8 cellular contexts compared by ENCODE assay signal in the genomic region with DNA sequence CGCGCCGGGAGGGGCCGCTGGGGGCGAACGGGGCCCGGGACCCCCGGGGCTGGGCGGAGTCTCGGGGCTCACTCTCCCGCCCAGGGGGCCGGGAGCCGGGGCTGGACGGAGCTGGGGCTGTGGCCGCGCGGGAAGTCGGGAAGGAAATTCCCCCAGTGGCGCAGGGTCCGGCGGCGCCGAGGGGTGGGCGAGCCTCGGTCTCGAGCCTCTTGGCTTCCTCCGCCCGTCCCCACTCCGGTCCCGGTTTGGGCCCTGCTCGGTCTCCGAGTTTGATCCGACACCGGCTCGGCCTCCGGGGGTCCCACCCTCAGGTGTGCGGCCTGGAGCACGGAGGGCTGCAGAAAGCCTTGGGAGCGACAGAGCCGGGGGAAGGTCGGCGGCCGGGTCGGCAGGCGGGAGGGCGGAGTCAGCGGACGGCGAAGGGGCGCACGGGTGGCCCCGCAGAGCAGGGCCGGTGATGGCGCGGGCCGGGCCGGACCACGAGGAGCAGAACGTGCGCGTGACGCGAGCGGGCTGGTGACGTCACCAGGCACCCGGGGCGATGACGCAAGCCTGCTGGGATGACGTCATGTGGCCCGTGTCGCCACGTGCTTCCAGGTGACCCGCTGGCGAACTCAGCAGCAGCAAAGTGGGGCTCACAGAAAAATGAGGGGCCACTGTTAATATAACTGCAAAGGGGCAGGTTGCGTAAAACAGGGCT. TPM values are rescaled to one million over a fixed set of nuclear protein-coding genes. Genes with fewer than 3 reads are reported as not detected.
DNase-seq lines count a peak whose midpoint lies in the region; ATAC-seq and TF ChIP-seq lines count a peak whose summit lies in the region.

No MANE protein-coding gene starts in this region.

- H3K4me1 ChIP-seq in cardiac muscle cell (ENCODE audit: low read depth), result peaks cover 19% of the 10 kb centered on the region

- peak overlapping the region; percentile 99 for H3K27ac ChIP-seq in cardiac muscle cell

- no peaks in the 10 kb centered on the region for H3K36me3 ChIP-seq in cardiac muscle cell

- H3K4me3 Mint-ChIP-seq in Calu3 (ENCODE audit: low read depth, unreplicated experiment), result peak overlapping the region; percentile 79
- H3K4me3 Mint-ChIP-seq in activated naive CD8-positive, alpha-beta T cell treated with anti-CD3 and anti-CD28 coated beads, Interleukin-2, amount 50 U/mL, for 24 hours, result peak overlapping the region; percentile 74

- peaks cover 19% of the 10 kb centered on the region for H3K4me1 Mint-ChIP-seq in Calu3 (ENCODE audit: low read depth, unreplicated experiment)
- H3K4me1 Mint-ChIP-seq in activated naive CD8-positive, alpha-beta T cell treated with anti-CD3 and anti-CD28 coated beads, Interleukin-2, amount 50 U/mL, for 24 hours, result peaks cover 18% of the 10 kb centered on the region

- no TSS peak for BruUV-seq in Calu3 (replicated peaks; lab: Mats Ljungman, UMichigan)

- H3K27me3 ChIP-seq in cardiac muscle cell, result peaks cover 37% of the 10 kb centered on the region

- H3K27ac Mint-ChIP-seq in Calu3 (ENCODE audit: unreplicated experiment), result peak overlapping the region; percentile 95
- H3K27ac Mint-ChIP-seq in activated naive CD8-positive, alpha-beta T cell treated with anti-CD3 and anti-CD28 coated beads, Interleukin-2, amount 50 U/mL, for 24 hours, result peak overlapping the region; percentile 70

- peak overlapping the region; percentile 39 for H3K4me3 ChIP-seq in cardiac muscle cell

- peaks cover 66% of the 10 kb centered on the region for H3K36me3 Mint-ChIP-seq in Calu3 (ENCODE audit: insufficient read depth, unreplicated experiment)
- no peaks in the 10 kb centered on the region for H3K36me3 Mint-ChIP-seq in activated naive CD8-positive, alpha-beta T cell treated with anti-CD3 and anti-CD28 coated beads, Interleukin-2, amount 50 U/mL, for 24 hours (ENCODE audit: low read depth)

- TF ChIP-seq CTCF in Calu3 (IDR thresholded peaks at IDR 0.05; ENCODE audit: unreplicated experiment) (no peak), cardiac muscle cell (IDR thresholded peaks at IDR 0.05; ENCODE audit: low read depth, low read length) (no peak)

- ATAC-seq in HG02759 (IDR thresholded peaks at IDR 0.05; ENCODE audit: unreplicated experiment) (peak; percentile 32), GM21528 (IDR thresholded peaks at IDR 0.05; ENCODE audit: low FRiP score, unreplicated experiment) (no peak)
- ATAC-seq in activated naive CD8-positive, alpha-beta T cell treated with anti-CD3 and anti-CD28 coated beads, Interleukin-2, amount 50 U/mL, for 24 hours, result peak; percentile 10

- no peaks in the 10 kb centered on the region for H3K9me3 ChIP-seq in cardiac muscle cell (ENCODE audit: low read depth)

- H3K27me3 Mint-ChIP-seq in Calu3 (ENCODE audit: unreplicated experiment), result no peaks in the 10 kb centered on the region
- peaks cover 48% of the 10 kb centered on the region for H3K27me3 Mint-ChIP-seq in activated naive CD8-positive, alpha-beta T cell treated with anti-CD3 and anti-CD28 coated beads, Interleukin-2, amount 50 U/mL, for 24 hours

- peak; percentile 88 for DNase-seq in Calu3
- peak; percentile 83 for DNase-seq in SK-N-DZ (ENCODE audit: low spot score)
- peak; percentile 81 for DNase-seq in activated naive CD8-positive, alpha-beta T cell treated with anti-CD3 and anti-CD28 coated beads, Interleukin-2, amount 50 U/mL, for 24 hours
- peak; percentile 88 to 91 for DNase-seq in cardiac muscle cell (ENCODE audit: low read depth in 1 of 2, low spot score in 1 of 2)
- DNase-seq in posterior vena cava (ENCODE audit: low spot score), result peak; percentile 94
- DNase-seq in NCI-H187 treated with DMSO at 0.1 percent for 48 hours (lab: John Stamatoyannopoulos, UW), result no peak

- H3K9me3 Mint-ChIP-seq in Calu3 (ENCODE audit: low read depth, unreplicated experiment), result no peaks in the 10 kb centered on the region
- no peaks in the 10 kb centered on the region for H3K9me3 Mint-ChIP-seq in activated naive CD8-positive, alpha-beta T cell treated with anti-CD3 and anti-CD28 coated beads, Interleukin-2, amount 50 U/mL, for 24 hours

- CTCF ChIA-PET in Calu3 (lab: Charles Lee), result no interaction called here

- intact Hi-C loops in Calu3 (cut with micrococcal nuclease; ENCODE audit: unreplicated experiment), result no loop called here
- intact Hi-C loops in posterior vena cava (cut with DNase I), result no loop called here

RNA-seq across cellular contexts. Expression of a gene that starts 0.6 kb away (rescaled TPM):
- 35.5 and 51.3 TPM in 2 replicates for total RNA-seq in Calu3 (2022)
- 127 and 154 TPM in 2 replicates for polyA plus RNA-seq in SK-N-DZ (2014; cell fraction: cytosol; rRNA removed)
- 611 and 684 TPM in 2 replicates for polyA plus RNA-seq in SK-N-DZ (2014; cell fraction: nucleus; rRNA removed)
- total RNA-seq in cardiac muscle cell, result 54.4 and 89.4 TPM in 2 replicates
- 45.7 and 83.6 TPM in 2 replicates for polyA plus RNA-seq in cardiac muscle cell
- 10 to 100 TPM; 53.5 to 54.4 TPM for total RNA-seq in posterior vena cava

RNA-seq across cellular contexts. Expression of a gene that starts 12.8 kb away (rescaled TPM):
- 165 and 522 TPM in 2 replicates for total RNA-seq in Calu3 (2022)
- polyA plus RNA-seq in SK-N-DZ (2014; cell fraction: cytosol; rRNA removed), result 27.4 and 30.6 TPM in 2 replicates
- 15.3 and 17.6 TPM in 2 replicates for polyA plus RNA-seq in SK-N-DZ (2014; cell fraction: nucleus; rRNA removed)
- 73.4 and 111 TPM in 2 replicates for total RNA-seq in cardiac muscle cell
- polyA plus RNA-seq in cardiac muscle cell, result 68.2 and 110 TPM in 2 replicates
- total RNA-seq in posterior vena cava, result 10 to 100 TPM; 22.9 to 47.3 TPM

RNA-seq across cellular contexts. Expression of a gene that starts 18.6 kb away (rescaled TPM):
- total RNA-seq in Calu3 (2022) (not detected in 2 replicates), cardiac muscle cell (0.49 and 1.0 TPM in 2 replicates), posterior vena cava (under 1 TPM in 1 of 2 donors, not detected in 1; 0.24 TPM)
- 0.35 TPM in 1 of 2 replicates, not detected in the other for polyA plus RNA-seq in SK-N-DZ (2014; cell fraction: cytosol; rRNA removed)
- 0.62 TPM in 1 of 2 replicates, not detected in the other for polyA plus RNA-seq in SK-N-DZ (2014; cell fraction: nucleus; rRNA removed)
- polyA plus RNA-seq in cardiac muscle cell, result 0.71 and 0.77 TPM in 2 replicates

RNA-seq across cellular contexts. Expression of a gene that starts 19.4 kb away (rescaled TPM):
- total RNA-seq in Calu3 (2022), result 446 and 552 TPM in 2 replicates
- polyA plus RNA-seq in SK-N-DZ (2014; cell fraction: cytosol; rRNA removed), result 33.8 and 35.2 TPM in 2 replicates
- polyA plus RNA-seq in SK-N-DZ (2014; cell fraction: nucleus; rRNA removed), result 206 and 207 TPM in 2 replicates
- 95.5 and 154 TPM in 2 replicates for total RNA-seq in cardiac muscle cell
- 23.5 and 30.6 TPM in 2 replicates for polyA plus RNA-seq in cardiac muscle cell
- total RNA-seq in posterior vena cava, result 10 to 100 TPM; 18.8 to 26.8 TPM

RNA-seq across cellular contexts. Expression of a gene that starts 34.2 kb away (rescaled TPM):
- 11.9 and 16.2 TPM in 2 replicates for total RNA-seq in Calu3 (2022)
- 0.06 TPM in 1 of 2 replicates, not detected in the other for polyA plus RNA-seq in SK-N-DZ (2014; cell fraction: cytosol; rRNA removed)
- polyA plus RNA-seq in SK-N-DZ (2014; cell fraction: nucleus; rRNA removed), result 0.08 and 0.60 TPM in 2 replicates
- 0.36 TPM in 1 of 2 replicates, not detected in the other for total RNA-seq in cardiac muscle cell
- 0.60 TPM in 2 replicates for polyA plus RNA-seq in cardiac muscle cell
- total RNA-seq in posterior vena cava, result under 1 TPM; 0.86 to 0.88 TPM
